ENCODE assay signal across 1 cellular context in genomic region chr1:22636369-22636768, GRCh38.
TF ChIP-seq lines count a peak whose summit lies in the region.

Gene C1QA (plus strand): TSS chr1:22636628. CDS start chr1:22637617, 989 bp downstream.

TF ChIP-seq in liver, 16 proteins besides CTCF, POLR2A, EP300 and RAD21 (continued from another document):
- TF ChIP-seq REST (IDR thresholded peaks at IDR 0.05): no peak
- TF ChIP-seq HNF4A (conservative IDR thresholded peaks at IDR 0.05): no peak
- TF ChIP-seq FOXA2 (IDR thresholded peaks at IDR 0.05): no peak
- TF ChIP-seq TAF1 (conservative IDR thresholded peaks at IDR 0.05): no peak
- TF ChIP-seq MAX (IDR thresholded peaks at IDR 0.05): no peak
- TF ChIP-seq JUND (IDR thresholded peaks at IDR 0.05): no peak
- TF ChIP-seq ZBTB33 (IDR thresholded peaks at IDR 0.05): no peak
- TF ChIP-seq SP1 (IDR thresholded peaks at IDR 0.05): no peak
- TF ChIP-seq ATF3 (IDR thresholded peaks at IDR 0.05): no peak
- TF ChIP-seq YY1 (IDR thresholded peaks at IDR 0.05): no peak
- TF ChIP-seq HNF4G (IDR thresholded peaks at IDR 0.05): no peak
- no peak for TF ChIP-seq EGR1 (IDR thresholded peaks at IDR 0.05; ENCODE audit: low read depth in 2 of 2)
